1 cellular context compared by ENCODE assay signal in the genomic region with DNA sequence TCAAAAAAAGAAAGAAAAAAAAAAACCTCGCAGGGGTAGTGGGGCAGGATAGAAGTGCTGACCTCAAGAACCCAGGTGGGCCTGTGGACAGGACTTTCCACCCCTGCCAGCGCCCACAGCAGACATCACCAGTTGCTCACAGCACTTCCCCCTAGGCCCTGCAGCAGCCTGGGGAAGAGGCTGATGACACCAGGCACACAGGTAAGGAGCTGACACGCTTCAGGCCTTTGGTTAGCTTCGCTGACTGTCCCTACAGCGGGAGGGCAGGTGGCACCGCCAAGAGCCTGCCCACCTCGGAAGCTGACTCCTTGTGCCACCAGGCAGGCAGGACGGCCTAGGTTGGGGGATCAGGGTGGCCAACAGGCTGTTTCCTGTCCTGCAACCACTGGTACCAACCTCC.
TF ChIP-seq lines count a peak whose summit lies in the region.

No MANE protein-coding gene starts in this region.

TF ChIP-seq in HEK293, 187 proteins besides CTCF, POLR2A, EP300 and RAD21:
- TF ChIP-seq ZNF211 (tag by site-specific recombination; IDR thresholded peaks at IDR 0.05; ENCODE audit: low read depth) (no peak), ZSCAN23 (tag by site-specific recombination; IDR thresholded peaks at IDR 0.05) (no peak), MEIS1 (CRISPR knock-in tag; IDR thresholded peaks at IDR 0.05; ENCODE audit: borderline replicate concordance) (no peak), ZBTB17 (tag by site-specific recombination; IDR thresholded peaks at IDR 0.05) (peak; percentile 51; the same call in 1 of the 2 replicates), ZNF707 (tag by site-specific recombination; IDR thresholded peaks at IDR 0.05) (no peak), ZNF280C (tag by site-specific recombination; IDR thresholded peaks at IDR 0.05) (no peak), MYNN (tag by site-specific recombination; IDR thresholded peaks at IDR 0.05; ENCODE audit: borderline replicate concordance) (no peak), ZNF184 (tag by site-specific recombination; IDR thresholded peaks at IDR 0.05) (no peak), ZEB2 (tag by site-specific recombination; IDR thresholded peaks at IDR 0.05) (no peak), ZNF23 (tag by site-specific recombination; IDR thresholded peaks at IDR 0.05; ENCODE audit: borderline replicate concordance) (peak; percentile 69; the same call in 1 of the 2 replicates), ZNF324 (tag by site-specific recombination; IDR thresholded peaks at IDR 0.05) (no peak), ZNF585B (tag by site-specific recombination; IDR thresholded peaks at IDR 0.05) (no peak), PRDM4 (tag by site-specific recombination; IDR thresholded peaks at IDR 0.05) (no peak), HIC1 (tag by site-specific recombination; IDR thresholded peaks at IDR 0.05) (peak; percentile 67), ZNF132 (tag by site-specific recombination; IDR thresholded peaks at IDR 0.05; ENCODE audit: borderline replicate concordance) (no peak), GLI4 (tag by site-specific recombination; IDR thresholded peaks at IDR 0.05) (no peak), ZNF404 (tag by site-specific recombination; IDR thresholded peaks at IDR 0.05) (no peak), ZNF785 (tag by site-specific recombination; IDR thresholded peaks at IDR 0.05) (no peak), KLF7 (tag by site-specific recombination; IDR thresholded peaks at IDR 0.05; ENCODE audit: borderline replicate concordance) (no peak), INSM2 (tag by site-specific recombination; IDR thresholded peaks at IDR 0.05) (no peak), ZBTB21 (tag by site-specific recombination; IDR thresholded peaks at IDR 0.05) (no peak)
TF ChIP-seq in HEK293: peak in this region for 3.
